Comparison of ENCODE assay signal across 1 cellular context in the genomic region with DNA sequence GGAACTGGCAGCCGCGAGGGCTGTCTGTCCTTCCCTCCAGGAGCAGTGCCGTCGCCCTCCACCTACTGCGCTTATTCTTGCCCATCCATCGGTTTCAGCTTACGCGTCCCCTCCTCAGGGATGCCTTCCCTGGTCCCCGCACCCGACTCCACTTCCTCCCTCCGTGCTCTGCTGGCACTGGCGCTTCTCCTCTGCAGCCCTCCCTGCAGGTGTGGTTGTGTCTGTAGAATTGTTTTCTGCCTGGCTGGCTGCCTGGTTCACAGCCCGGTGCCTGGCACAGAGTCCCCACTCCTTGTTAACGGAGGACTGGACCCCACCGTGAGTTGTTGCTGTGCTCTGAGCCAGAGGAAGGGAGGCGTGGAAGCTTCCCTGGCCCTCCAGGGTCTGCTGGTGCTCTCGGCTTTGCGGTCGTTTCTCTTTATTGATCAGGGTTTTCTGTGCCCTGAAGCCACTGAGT.
TF ChIP-seq lines count a peak whose summit lies in the region.

No MANE protein-coding gene starts in this region.

TF ChIP-seq in GM23338, 12 proteins besides CTCF, POLR2A, EP300 and RAD21:
- TF ChIP-seq, protein P1, sequence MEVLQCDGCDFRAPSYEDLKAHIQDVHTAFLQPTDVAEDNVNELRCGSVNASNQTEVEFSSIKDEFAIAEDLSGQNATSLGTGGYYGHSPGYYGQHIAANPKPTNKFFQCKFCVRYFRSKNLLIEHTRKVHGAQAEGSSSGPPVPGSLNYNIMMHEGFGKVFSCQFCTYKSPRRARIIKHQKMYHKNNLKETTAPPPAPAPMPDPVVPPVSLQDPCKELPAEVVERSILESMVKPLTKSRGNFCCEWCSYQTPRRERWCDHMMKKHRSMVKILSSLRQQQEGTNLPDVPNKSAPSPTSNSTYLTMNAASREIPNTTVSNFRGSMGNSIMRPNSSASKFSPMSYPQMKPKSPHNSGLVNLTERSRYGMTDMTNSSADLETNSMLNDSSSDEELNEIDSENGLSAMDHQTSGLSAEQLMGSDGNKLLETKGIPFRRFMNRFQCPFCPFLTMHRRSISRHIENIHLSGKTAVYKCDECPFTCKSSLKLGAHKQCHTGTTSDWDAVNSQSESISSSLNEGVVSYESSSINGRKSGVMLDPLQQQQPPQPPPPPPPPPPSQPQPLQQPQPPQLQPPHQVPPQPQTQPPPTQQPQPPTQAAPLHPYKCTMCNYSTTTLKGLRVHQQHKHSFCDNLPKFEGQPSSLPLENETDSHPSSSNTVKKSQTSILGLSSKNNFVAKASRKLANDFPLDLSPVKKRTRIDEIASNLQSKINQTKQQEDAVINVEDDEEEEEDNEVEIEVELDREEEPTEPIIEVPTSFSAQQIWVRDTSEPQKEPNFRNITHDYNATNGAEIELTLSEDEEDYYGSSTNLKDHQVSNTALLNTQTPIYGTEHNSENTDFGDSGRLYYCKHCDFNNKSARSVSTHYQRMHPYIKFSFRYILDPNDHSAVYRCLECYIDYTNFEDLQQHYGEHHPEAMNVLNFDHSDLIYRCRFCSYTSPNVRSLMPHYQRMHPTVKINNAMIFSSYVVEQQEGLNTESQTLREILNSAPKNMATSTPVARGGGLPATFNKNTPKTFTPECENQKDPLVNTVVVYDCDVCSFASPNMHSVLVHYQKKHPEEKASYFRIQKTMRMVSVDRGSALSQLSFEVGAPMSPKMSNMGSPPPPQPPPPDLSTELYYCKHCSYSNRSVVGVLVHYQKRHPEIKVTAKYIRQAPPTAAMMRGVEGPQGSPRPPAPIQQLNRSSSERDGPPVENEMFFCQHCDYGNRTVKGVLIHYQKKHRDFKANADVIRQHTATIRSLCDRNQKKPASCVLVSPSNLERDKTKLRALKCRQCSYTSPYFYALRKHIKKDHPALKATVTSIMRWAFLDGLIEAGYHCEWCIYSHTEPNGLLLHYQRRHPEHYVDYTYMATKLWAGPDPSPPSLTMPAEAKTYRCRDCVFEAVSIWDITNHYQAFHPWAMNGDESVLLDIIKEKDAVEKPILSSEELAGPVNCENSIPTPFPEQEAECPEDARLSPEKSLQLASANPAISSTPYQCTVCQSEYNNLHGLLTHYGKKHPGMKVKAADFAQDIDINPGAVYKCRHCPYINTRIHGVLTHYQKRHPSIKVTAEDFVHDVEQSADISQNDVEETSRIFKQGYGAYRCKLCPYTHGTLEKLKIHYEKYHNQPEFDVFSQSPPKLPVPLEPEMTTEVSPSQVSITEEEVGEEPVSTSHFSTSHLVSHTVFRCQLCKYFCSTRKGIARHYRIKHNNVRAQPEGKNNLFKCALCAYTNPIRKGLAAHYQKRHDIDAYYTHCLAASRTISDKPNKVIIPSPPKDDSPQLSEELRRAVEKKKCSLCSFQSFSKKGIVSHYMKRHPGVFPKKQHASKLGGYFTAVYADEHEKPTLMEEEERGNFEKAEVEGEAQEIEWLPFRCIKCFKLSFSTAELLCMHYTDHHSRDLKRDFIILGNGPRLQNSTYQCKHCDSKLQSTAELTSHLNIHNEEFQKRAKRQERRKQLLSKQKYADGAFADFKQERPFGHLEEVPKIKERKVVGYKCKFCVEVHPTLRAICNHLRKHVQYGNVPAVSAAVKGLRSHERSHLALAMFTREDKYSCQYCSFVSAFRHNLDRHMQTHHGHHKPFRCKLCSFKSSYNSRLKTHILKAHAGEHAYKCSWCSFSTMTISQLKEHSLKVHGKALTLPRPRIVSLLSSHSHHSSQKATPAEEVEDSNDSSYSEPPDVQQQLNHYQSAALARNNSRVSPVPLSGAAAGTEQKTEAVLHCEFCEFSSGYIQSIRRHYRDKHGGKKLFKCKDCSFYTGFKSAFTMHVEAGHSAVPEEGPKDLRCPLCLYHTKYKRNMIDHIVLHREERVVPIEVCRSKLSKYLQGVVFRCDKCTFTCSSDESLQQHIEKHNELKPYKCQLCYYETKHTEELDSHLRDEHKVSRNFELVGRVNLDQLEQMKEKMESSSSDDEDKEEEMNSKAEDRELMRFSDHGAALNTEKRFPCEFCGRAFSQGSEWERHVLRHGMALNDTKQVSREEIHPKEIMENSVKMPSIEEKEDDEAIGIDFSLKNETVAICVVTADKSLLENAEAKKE (CRISPR knock-in tag; IDR thresholded peaks at IDR 0.05): no peak
- no peak for TF ChIP-seq EZH2 (IDR thresholded peaks at IDR 0.05; ENCODE audit: low read depth, unreplicated experiment)
- TF ChIP-seq NANOG (IDR thresholded peaks at IDR 0.05; ENCODE audit: borderline replicate concordance): no peak
- TF ChIP-seq POLR2AphosphoS5 (IDR thresholded peaks at IDR 0.05; ENCODE audit: low read depth): no peak
- no peak for TF ChIP-seq CREB1 (CRISPR knock-in tag; IDR thresholded peaks at IDR 0.05; ENCODE audit: low read depth)
- no peak for TF ChIP-seq STAT1 (IDR thresholded peaks at IDR 0.05; ENCODE audit: unreplicated experiment)
- TF ChIP-seq JUNB (IDR thresholded peaks at IDR 0.05; ENCODE audit: unreplicated experiment): no peak
- no peak for TF ChIP-seq EZH2phosphoT487 (IDR thresholded peaks at IDR 0.05; ENCODE audit: unreplicated experiment)
- no peak for TF ChIP-seq ZNF331 (CRISPR knock-in tag; IDR thresholded peaks at IDR 0.05; ENCODE audit: low read depth)
- no peak for TF ChIP-seq ZNF114 (CRISPR knock-in tag; IDR thresholded peaks at IDR 0.05)
- TF ChIP-seq, protein P2, sequence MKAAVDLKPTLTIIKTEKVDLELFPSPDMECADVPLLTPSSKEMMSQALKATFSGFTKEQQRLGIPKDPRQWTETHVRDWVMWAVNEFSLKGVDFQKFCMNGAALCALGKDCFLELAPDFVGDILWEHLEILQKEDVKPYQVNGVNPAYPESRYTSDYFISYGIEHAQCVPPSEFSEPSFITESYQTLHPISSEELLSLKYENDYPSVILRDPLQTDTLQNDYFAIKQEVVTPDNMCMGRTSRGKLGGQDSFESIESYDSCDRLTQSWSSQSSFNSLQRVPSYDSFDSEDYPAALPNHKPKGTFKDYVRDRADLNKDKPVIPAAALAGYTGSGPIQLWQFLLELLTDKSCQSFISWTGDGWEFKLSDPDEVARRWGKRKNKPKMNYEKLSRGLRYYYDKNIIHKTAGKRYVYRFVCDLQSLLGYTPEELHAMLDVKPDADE (IDR thresholded peaks at IDR 0.05): no peak
- TF ChIP-seq, protein P3, sequence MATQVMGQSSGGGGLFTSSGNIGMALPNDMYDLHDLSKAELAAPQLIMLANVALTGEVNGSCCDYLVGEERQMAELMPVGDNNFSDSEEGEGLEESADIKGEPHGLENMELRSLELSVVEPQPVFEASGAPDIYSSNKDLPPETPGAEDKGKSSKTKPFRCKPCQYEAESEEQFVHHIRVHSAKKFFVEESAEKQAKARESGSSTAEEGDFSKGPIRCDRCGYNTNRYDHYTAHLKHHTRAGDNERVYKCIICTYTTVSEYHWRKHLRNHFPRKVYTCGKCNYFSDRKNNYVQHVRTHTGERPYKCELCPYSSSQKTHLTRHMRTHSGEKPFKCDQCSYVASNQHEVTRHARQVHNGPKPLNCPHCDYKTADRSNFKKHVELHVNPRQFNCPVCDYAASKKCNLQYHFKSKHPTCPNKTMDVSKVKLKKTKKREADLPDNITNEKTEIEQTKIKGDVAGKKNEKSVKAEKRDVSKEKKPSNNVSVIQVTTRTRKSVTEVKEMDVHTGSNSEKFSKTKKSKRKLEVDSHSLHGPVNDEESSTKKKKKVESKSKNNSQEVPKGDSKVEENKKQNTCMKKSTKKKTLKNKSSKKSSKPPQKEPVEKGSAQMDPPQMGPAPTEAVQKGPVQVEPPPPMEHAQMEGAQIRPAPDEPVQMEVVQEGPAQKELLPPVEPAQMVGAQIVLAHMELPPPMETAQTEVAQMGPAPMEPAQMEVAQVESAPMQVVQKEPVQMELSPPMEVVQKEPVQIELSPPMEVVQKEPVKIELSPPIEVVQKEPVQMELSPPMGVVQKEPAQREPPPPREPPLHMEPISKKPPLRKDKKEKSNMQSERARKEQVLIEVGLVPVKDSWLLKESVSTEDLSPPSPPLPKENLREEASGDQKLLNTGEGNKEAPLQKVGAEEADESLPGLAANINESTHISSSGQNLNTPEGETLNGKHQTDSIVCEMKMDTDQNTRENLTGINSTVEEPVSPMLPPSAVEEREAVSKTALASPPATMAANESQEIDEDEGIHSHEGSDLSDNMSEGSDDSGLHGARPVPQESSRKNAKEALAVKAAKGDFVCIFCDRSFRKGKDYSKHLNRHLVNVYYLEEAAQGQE (IDR thresholded peaks at IDR 0.05; ENCODE audit: unreplicated experiment): no peak
TF ChIP-seq in GM23338: peak in this region for 0.
